In the genomic region with DNA sequence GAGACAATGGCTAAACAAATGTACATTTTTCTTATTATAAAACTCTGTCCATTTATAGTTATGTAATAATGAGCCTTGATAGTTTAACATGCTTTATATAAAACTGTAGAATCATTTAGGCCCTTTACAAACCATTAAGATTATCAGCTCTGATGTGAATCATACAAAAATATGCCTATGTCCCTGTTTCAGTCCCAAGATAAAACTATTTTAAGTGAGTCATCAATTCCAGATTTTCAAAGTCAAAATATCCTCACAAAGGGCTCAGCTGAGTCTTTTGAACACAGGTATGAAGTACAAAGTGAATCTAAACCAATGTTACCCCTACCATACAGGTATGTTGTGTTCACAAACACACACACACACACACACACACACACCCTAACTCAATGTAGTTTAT, we compare ENCODE assay signal across 19 cellular contexts.
DNase-seq lines count a peak whose midpoint lies in the region; ATAC-seq and TF ChIP-seq lines count a peak whose summit lies in the region.
"Had no signal": no experiment of that assay in that cellular context is flagged by ENCODE, and none has a peak within 500 bp of the region (broad histone marks: within the 10 kb centered on the region; RNA-seq: fewer than 3 reads in every experiment).

No MANE protein-coding gene starts in this region.

- no peak overlapping the region for H3K27ac Mint-ChIP-seq in glutamatergic neuron (ENCODE audit: unreplicated experiment)
- H3K27ac Mint-ChIP-seq: activated CD4-positive, alpha-beta T cell treated with anti-CD3 and anti-CD28 coated beads, Interleukin-2, amount 10 ng/mL, durations not matched to agents 24 days and 14 days; activated naive CD8-positive, alpha-beta T cell treated with anti-CD3 and anti-CD28 coated beads, Interleukin-2, amount 10 ng/mL, durations not matched to agents 7 days and 5 days; stimulated activated memory B cell treated with anti-CD40 and anti-IgM and Interleukin-4, amounts not matched to agents 10 μg/mL and 1 μg/mL and 100 μg/mL, for 72 hours had no signal

- no peaks in the 10 kb centered on the region for H3K27me3 Mint-ChIP-seq in glutamatergic neuron (ENCODE audit: unreplicated experiment)
- H3K27me3 Mint-ChIP-seq: activated naive CD8-positive, alpha-beta T cell treated with anti-CD3 and anti-CD28 coated beads, Interleukin-2, amount 10 ng/mL, durations not matched to agents 7 days and 5 days; stimulated activated memory B cell treated with anti-CD40 and anti-IgM and Interleukin-4, amounts not matched to agents 10 μg/mL and 1 μg/mL and 100 μg/mL, for 72 hours had no signal

- H3K4me3 Mint-ChIP-seq in glutamatergic neuron (ENCODE audit: unreplicated experiment): no peak overlapping the region
- H3K4me3 Mint-ChIP-seq: activated CD4-positive, alpha-beta T cell treated with anti-CD3 and anti-CD28 coated beads, Interleukin-2, amount 10 ng/mL, durations not matched to agents 24 days and 14 days; activated naive CD8-positive, alpha-beta T cell treated with anti-CD3 and anti-CD28 coated beads, Interleukin-2, amount 10 ng/mL, durations not matched to agents 7 days and 5 days; activated T-cell treated with anti-CD3 and anti-CD28 coated beads, Interleukin-2, amount 50 U/mL, for 4 hours; stimulated activated memory B cell treated with anti-CD40 and anti-IgM and Interleukin-4, amounts not matched to agents 10 μg/mL and 1 μg/mL and 100 μg/mL, for 72 hours had no signal

- no peak for TF ChIP-seq CTCF in gastrocnemius medialis (IDR thresholded peaks at IDR 0.05 in 4 of 5, conservative IDR thresholded peaks at IDR 0.05 in 1 of 5)
- TF ChIP-seq CTCF in glutamatergic neuron (IDR thresholded peaks at IDR 0.05; ENCODE audit: partially characterized antibody, unreplicated experiment): no peak

- H3K9me3 Mint-ChIP-seq in glutamatergic neuron (ENCODE audit: unreplicated experiment): no peaks in the 10 kb centered on the region
- H3K9me3 Mint-ChIP-seq: activated CD4-positive, alpha-beta T cell treated with anti-CD3 and anti-CD28 coated beads, Interleukin-2, amount 10 ng/mL, durations not matched to agents 24 days and 14 days had no signal

- peaks cover 6% of the 10 kb centered on the region for H3K79me2 ChIP-seq in ACC112 (ENCODE audit: control insufficient read depth, insufficient read depth, low read length, unreplicated experiment)

- H3K36me3 Mint-ChIP-seq in glutamatergic neuron (ENCODE audit: unreplicated experiment): no peaks in the 10 kb centered on the region
- H3K36me3 Mint-ChIP-seq: activated naive CD8-positive, alpha-beta T cell treated with anti-CD3 and anti-CD28 coated beads, Interleukin-2, amount 10 ng/mL, durations not matched to agents 7 days and 5 days; stimulated activated memory B cell treated with anti-CD40 and anti-IgM and Interleukin-4, amounts not matched to agents 10 μg/mL and 1 μg/mL and 100 μg/mL, for 72 hours had no signal

- H3K27me3 ChIP-seq in ACC112 (ENCODE audit: insufficient read depth, low read length) (no peaks in the 10 kb centered on the region), gastrocnemius medialis (no peaks in the 10 kb centered on the region)
- H3K27me3 ChIP-seq: upper lobe of right lung had no signal

- DNase-seq in HS-5 (ENCODE audit: low read depth) (peak; percentile 9), astrocyte of the hippocampus (ENCODE audit: low read depth, low spot score) (peak; percentile 37), hepatic stellate cell (ENCODE audit: low spot score) (peak; percentile 46), gastrocnemius medialis (no peak), OCI-M2 (lab: John Stamatoyannopoulos, UW; ENCODE audit: unreplicated experiment) (no peak), glutamatergic neuron (no peak)
- DNase-seq: activated CD4-positive, alpha-beta T cell treated with anti-CD3 and anti-CD28 coated beads, Interleukin-2, amount 10 ng/mL, durations not matched to agents 24 days and 14 days; activated naive CD8-positive, alpha-beta T cell treated with anti-CD3 and anti-CD28 coated beads, Interleukin-2, amount 10 ng/mL, durations not matched to agents 7 days and 5 days; activated T-cell treated with anti-CD3 and anti-CD28 coated beads, Interleukin-2, amount 50 U/mL, for 4 hours; NCI-H2029 treated with DMSO at 0.1 percent for 48 hours; NCI-H774; SHP77; T1000; upper lobe of right lung had no signal

- intact Hi-C loops in gastrocnemius medialis (cut with DNase I; ENCODE audit: low total_unique reads): no loop called here

- peaks cover 7% of the 10 kb centered on the region for H3K4me1 ChIP-seq in ACC112 (ENCODE audit: control insufficient read depth, insufficient read depth, low read length, unreplicated experiment)
- H3K4me1 ChIP-seq in gastrocnemius medialis: no peaks in the 10 kb centered on the region
- H3K4me1 ChIP-seq: upper lobe of right lung had no signal

- TF ChIP-seq POLR2A in gastrocnemius medialis (IDR thresholded peaks at IDR 0.05): no peak

- H3K4me1 Mint-ChIP-seq in glutamatergic neuron (ENCODE audit: low read depth, unreplicated experiment): peaks cover 2% of the 10 kb centered on the region
- H3K4me1 Mint-ChIP-seq: activated CD4-positive, alpha-beta T cell treated with anti-CD3 and anti-CD28 coated beads, Interleukin-2, amount 10 ng/mL, durations not matched to agents 24 days and 14 days; activated naive CD8-positive, alpha-beta T cell treated with anti-CD3 and anti-CD28 coated beads, Interleukin-2, amount 10 ng/mL, durations not matched to agents 7 days and 5 days; stimulated activated memory B cell treated with anti-CD40 and anti-IgM and Interleukin-4, amounts not matched to agents 10 μg/mL and 1 μg/mL and 100 μg/mL, for 72 hours had no signal

- H3K36me3 ChIP-seq in ACC112 (ENCODE audit: insufficient read depth, low read length) (no peaks in the 10 kb centered on the region), gastrocnemius medialis (no peaks in the 10 kb centered on the region)
- H3K36me3 ChIP-seq: upper lobe of right lung had no signal

- no peak overlapping the region for H3K4me3 ChIP-seq in ACC112 (ENCODE audit: low read depth, low read length)
- H3K4me3 ChIP-seq in gastrocnemius medialis: no peak overlapping the region
- H3K4me3 ChIP-seq: coronary artery, upper lobe of right lung had no signal

- in situ Hi-C loops in gastrocnemius medialis (cut with MboI; ENCODE audit: low sequenced_read_pairs in 4 of 4): no loop called here

- ATAC-seq in gastrocnemius medialis (no peak), HG03460 (IDR thresholded peaks at IDR 0.05; ENCODE audit: unreplicated experiment) (no peak)
- ATAC-seq: activated T-cell treated with anti-CD3 and anti-CD28 coated beads, Interleukin-2, amount 50 U/mL, for 4 hours; esophagus mucosa; stimulated activated memory B cell treated with anti-CD40 and anti-IgM and Interleukin-4, amounts not matched to agents 10 μg/mL and 1 μg/mL and 100 μg/mL, for 72 hours; upper lobe of right lung had no signal

- no peaks in the 10 kb centered on the region for H3K9me3 ChIP-seq in gastrocnemius medialis
- H3K9me3 ChIP-seq: upper lobe of right lung had no signal

- no peak overlapping the region for H2AFZ ChIP-seq in ACC112 (ENCODE audit: low read length, unreplicated experiment)

- H3K27ac ChIP-seq in ACC112 (ENCODE audit: low read depth, low read length): peak overlapping the region; percentile 7; the same call in 1 of the 2 replicates
- H3K27ac ChIP-seq in gastrocnemius medialis: no peak overlapping the region
- H3K27ac ChIP-seq: coronary artery, upper lobe of right lung had no signal

Comparison
In these comparisons a context has a peak if more than half of its experiments do, and no peak if none do; other contexts are left out.
1. DNase-seq: peak in HS-5 (single experiment), astrocyte of the hippocampus (single experiment) and hepatic stellate cell (single experiment); none in gastrocnemius medialis (0 of 2), OCI-M2 (single experiment) and glutamatergic neuron (single experiment).